In genomic region chr21:16088121-16088520, GRCh38 we compare ENCODE assay signal across 21 cellular contexts.
DNase-seq lines count a peak whose midpoint lies in the region; ATAC-seq, FAIRE-seq and TF ChIP-seq lines count a peak whose summit lies in the region.
"Had no signal": no experiment of that assay in that cellular context is flagged by ENCODE, and none has a peak within 500 bp of the region (broad histone marks: within the 10 kb centered on the region; RNA-seq: fewer than 3 reads in every experiment).

No MANE protein-coding gene starts in this region.

- no peaks in the 10 kb centered on the region for H3K9me3 Mint-ChIP-seq in endodermal cell
- H3K9me3 Mint-ChIP-seq: CD4-positive, CD25-positive, alpha-beta regulatory T cell; H9; IgD-negative memory B cell had no signal

- H3K9ac ChIP-seq in endodermal cell (ENCODE audit: extremely low read depth, low read length, poor library complexity, severe bottlenecking) = no peak overlapping the region

- TF ChIP-seq CTCF in D721Med (IDR thresholded peaks at IDR 0.05; ENCODE audit: insufficient read depth, missing control alignments) (no peak), endodermal cell (conservative IDR thresholded peaks at IDR 0.05) (peak; percentile 31)

- H3K27ac ChIP-seq in endodermal cell (ENCODE audit: low read depth, low read length) = no peak overlapping the region
- H3K27ac ChIP-seq in substantia nigra (ENCODE audit: low read depth, low read length, poor library complexity, severe bottlenecking) = peak overlapping the region; percentile 20

- no peaks in the 10 kb centered on the region for H3K4me1 Mint-ChIP-seq in endodermal cell
- H3K4me1 Mint-ChIP-seq: B cell; CD4-positive, CD25-positive, alpha-beta regulatory T cell; H9; IgD-negative memory B cell had no signal

- no peak overlapping the region for H3K4me3 Mint-ChIP-seq in endodermal cell
- H3K4me3 Mint-ChIP-seq: B cell; CD4-positive, CD25-positive, alpha-beta regulatory T cell; H9; IgD-negative memory B cell had no signal

- H3K27ac Mint-ChIP-seq in endodermal cell = no peak overlapping the region
- H3K27ac Mint-ChIP-seq: B cell; CD4-positive, CD25-positive, alpha-beta regulatory T cell; H9; IgD-negative memory B cell had no signal

- H3K27me3 Mint-ChIP-seq in endodermal cell (ENCODE audit: insufficient read depth) = no peaks in the 10 kb centered on the region
- H3K27me3 Mint-ChIP-seq: B cell; CD4-positive, CD25-positive, alpha-beta regulatory T cell; IgD-negative memory B cell had no signal

- H3K4me1 ChIP-seq in endodermal cell (ENCODE audit: control insufficient read depth, insufficient read depth, low read length) = no peaks in the 10 kb centered on the region

- H3K36me3 ChIP-seq in endodermal cell (ENCODE audit: control insufficient read depth, insufficient read depth, low read length) = no peaks in the 10 kb centered on the region

- H3K36me3 Mint-ChIP-seq in endodermal cell (ENCODE audit: low read depth) = no peaks in the 10 kb centered on the region
- H3K36me3 Mint-ChIP-seq: CD4-positive, CD25-positive, alpha-beta regulatory T cell; IgD-negative memory B cell had no signal

- DNase-seq in D721Med (ENCODE audit: insufficient read length, low spot score) (no peak), NCI-H82 treated with DMSO at 0.1 percent for 48 hours (lab: John Stamatoyannopoulos, UW; ENCODE audit: unreplicated experiment) (peak; percentile 44), endodermal cell (no peak), substantia nigra (lab: John Stamatoyannopoulos, UW) (no peak), Ammon's horn (ENCODE audit: low spot score) (no peak)
- DNase-seq: CD4-positive, CD25-positive, alpha-beta regulatory T cell; DMS79; H9; NCI-H1694; NCI-H2081 treated with DMSO at 0.1 percent for 48 hours; NCI-H2171 treated with DMSO at 0.1 percent for 48 hours; NCI-H446; NCI-H69 had no signal

- H3K9me3 ChIP-seq in endodermal cell (ENCODE audit: control insufficient read depth, low read length) = no peaks in the 10 kb centered on the region

- H3K4me3 ChIP-seq in endodermal cell (ENCODE audit: low read length) = no peak overlapping the region
- H3K4me3 ChIP-seq: GM12878 had no signal

- WGBS in endodermal cell (ENCODE audit: insufficient coverage in 1 of 2, insufficient read length in 1 of 2), 2 experiments = 94 to 100% methylated on average over 1 to 2 of the region's 2 CpGs

- no peaks in the 10 kb centered on the region for H3K27me3 ChIP-seq in endodermal cell (ENCODE audit: control insufficient read depth, insufficient read depth, low read length, poor library complexity, severe bottlenecking)

- FAIRE-seq in D721Med (lab: Jason Lieb, UNC) = peak; percentile 60
- FAIRE-seq: GM12878, RCC 7860 had no signal

- ATAC-seq in HG03139 (IDR thresholded peaks at IDR 0.05; ENCODE audit: unreplicated experiment) (no peak), HG02884 (IDR thresholded peaks at IDR 0.05; ENCODE audit: unreplicated experiment) (no peak), HG03108 (IDR thresholded peaks at IDR 0.05; ENCODE audit: unreplicated experiment) (no peak)
- ATAC-seq: GM12878, Right ventricle myocardium inferior had no signal
